In the genomic region with DNA sequence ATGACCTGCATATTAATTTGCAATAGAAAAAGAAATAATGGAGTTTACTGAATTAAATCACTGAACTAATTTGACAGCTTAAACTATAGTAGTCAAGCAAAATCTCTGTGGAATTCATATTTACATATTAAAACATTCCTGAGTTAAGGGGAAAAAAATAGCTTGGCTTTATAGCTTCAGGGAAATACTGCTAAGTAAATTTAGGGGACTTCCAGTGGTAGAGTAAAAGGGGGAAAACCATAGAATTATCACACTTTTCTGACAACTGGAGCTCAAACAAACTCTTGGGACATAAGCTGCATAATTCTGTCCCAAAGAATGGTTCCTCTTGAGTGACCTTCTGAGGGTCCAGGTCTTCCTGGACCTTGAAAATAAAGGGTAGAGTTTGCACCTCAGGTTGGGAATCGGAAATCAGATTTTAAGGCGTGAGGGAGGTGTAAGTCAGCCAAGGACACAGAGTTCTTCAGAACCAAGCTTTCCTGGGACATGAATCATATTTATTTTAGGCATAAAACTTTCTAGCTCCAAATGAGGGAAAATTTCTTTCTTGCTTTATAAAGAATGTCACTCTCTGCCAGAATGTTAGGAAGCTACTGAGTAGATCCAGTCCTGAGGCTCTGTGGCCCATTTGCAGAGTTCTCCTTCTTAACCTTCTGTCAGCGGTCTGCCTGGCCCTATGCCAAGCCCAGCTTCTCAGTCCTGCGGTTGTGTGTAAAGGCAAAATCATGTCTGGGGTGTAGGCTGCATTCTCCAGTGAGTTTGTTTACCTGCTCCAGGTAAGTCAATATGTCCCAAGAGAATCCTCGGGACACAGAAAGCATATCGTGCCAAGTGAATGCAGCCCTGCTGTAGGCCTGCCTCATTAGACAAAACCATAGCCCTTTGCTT, we compare ENCODE assay signal across 8 cellular contexts. TPM values are rescaled to one million over a fixed set of nuclear protein-coding genes. Genes with fewer than 3 reads are reported as not detected.
DNase-seq lines count a peak whose midpoint lies in the region; ATAC-seq and TF ChIP-seq lines count a peak whose summit lies in the region.

No MANE protein-coding gene starts in this region.

- peaks cover 2% of the 10 kb centered on the region for H3K79me1 ChIP-seq in trophoblast cell (ENCODE audit: low read length)

- no peak overlapping the region for H4K12ac ChIP-seq in trophoblast cell (ENCODE audit: low read depth, low read length)

- intact Hi-C loops in esophagus muscularis mucosa (cut with DNase I): no loop called here

- H4K8ac ChIP-seq in trophoblast cell (ENCODE audit: low read depth, low read length): no peak overlapping the region

- H2AFZ ChIP-seq in trophoblast cell (ENCODE audit: insufficient read depth, low read length, poor library complexity): no peak overlapping the region

- no peak overlapping the region for H3K4ac ChIP-seq in trophoblast cell (ENCODE audit: low read depth, low read length)

- no peak overlapping the region for H3K4me2 ChIP-seq in trophoblast cell (ENCODE audit: low read length)

- H3K4me3 ChIP-seq in esophagus muscularis mucosa (peak overlapping the region; percentile 17 to 24 (median 22)), trophoblast cell (ENCODE audit: low read depth, low read length) (no peak overlapping the region)

- TF ChIP-seq POLR2A in esophagus muscularis mucosa (IDR thresholded peaks at IDR 0.05; ENCODE audit: low read depth): no peak

- TF ChIP-seq CTCF in esophagus muscularis mucosa (IDR thresholded peaks at IDR 0.05): no peak

- no peak overlapping the region for H2AK5ac ChIP-seq in trophoblast cell (ENCODE audit: low read length)

- H3K23ac ChIP-seq in trophoblast cell (ENCODE audit: low read length): no peak overlapping the region

- no peaks in the 10 kb centered on the region for H3K36me3 ChIP-seq in esophagus muscularis mucosa
- H3K36me3 ChIP-seq in trophoblast cell (ENCODE audit: control insufficient read depth in 1 of 2, insufficient read depth in 2 of 2, low read length in 2 of 2): no peaks in the 10 kb centered on the region

- H2BK12ac ChIP-seq in trophoblast cell (ENCODE audit: low read length): peak overlapping the region; percentile 59

- no peak overlapping the region for H3K14ac ChIP-seq in trophoblast cell (ENCODE audit: low read length)

- no peak for ATAC-seq in HG03442 (IDR thresholded peaks at IDR 0.05; ENCODE audit: unreplicated experiment)
- no peak for ATAC-seq in HG02938 (IDR thresholded peaks at IDR 0.05; ENCODE audit: unreplicated experiment)
- no peak for ATAC-seq in HG03521 (IDR thresholded peaks at IDR 0.05; ENCODE audit: unreplicated experiment)

- peak; percentile 46 for DNase-seq in DMS53 treated with DMSO at 0.1 percent for 48 hours (lab: John Stamatoyannopoulos, UW; ENCODE audit: unreplicated experiment)
- peak; percentile 39 for DNase-seq in NCI-H510A (lab: John Stamatoyannopoulos, UW)
- DNase-seq in esophagus muscularis mucosa (ENCODE audit: extremely low spot score): peak; percentile 93
- no peak for DNase-seq in trophoblast cell
- no peak for DNase-seq in NK-92 (lab: John Stamatoyannopoulos, UW; ENCODE audit: unreplicated experiment)

- WGBS in esophagus muscularis mucosa: 30% methylated on average over 6 of the region's 6 CpGs
- no CpG with 5 or more reads among the region's 6 CpGs for WGBS in trophoblast cell (ENCODE audit: extremely low coverage, insufficient coverage, insufficient read length)

- H3K27ac ChIP-seq in esophagus muscularis mucosa (replicated peaks in 1 of 4) (peak overlapping the region; percentile 75 to 77 (median 76)), trophoblast cell (ENCODE audit: low read depth, low read length) (no peak overlapping the region)

- TF ChIP-seq EP300 in esophagus muscularis mucosa (IDR thresholded peaks at IDR 0.05): peak; percentile 11

- no peak overlapping the region for H3K18ac ChIP-seq in trophoblast cell (ENCODE audit: low read length)

- no peak overlapping the region for H3K9ac ChIP-seq in trophoblast cell (ENCODE audit: low read length)

- no peaks in the 10 kb centered on the region for H3K27me3 ChIP-seq in esophagus muscularis mucosa
- no peaks in the 10 kb centered on the region for H3K27me3 ChIP-seq in trophoblast cell (ENCODE audit: insufficient read depth, low read length)

- no peaks in the 10 kb centered on the region for H3K79me2 ChIP-seq in trophoblast cell (ENCODE audit: control insufficient read depth, insufficient read depth, low read length, poor library complexity)

- peaks cover 17 to 28% (median 23%) of the 10 kb centered on the region in 4 donors for H3K4me1 ChIP-seq in esophagus muscularis mucosa
- H3K4me1 ChIP-seq in trophoblast cell (ENCODE audit: control insufficient read depth in 1 of 2, insufficient read depth in 2 of 2, low read length in 2 of 2): peaks cover 2 to 3% of the 10 kb centered on the region in 2 experiments

- H4K91ac ChIP-seq in trophoblast cell (ENCODE audit: low read depth, low read length): no peak overlapping the region

- H3K9me3 ChIP-seq in esophagus muscularis mucosa (no peaks in the 10 kb centered on the region), trophoblast cell (ENCODE audit: insufficient read depth, low read depth, low read length) (no peaks in the 10 kb centered on the region)

- no peak overlapping the region for H2BK120ac ChIP-seq in trophoblast cell (ENCODE audit: insufficient read depth, low read length, poor library complexity)

- H2BK5ac ChIP-seq in trophoblast cell (ENCODE audit: low read depth, low read length, poor library complexity): no peak overlapping the region

RNA-seq across cellular contexts. Expression of gene CCNI, which starts 28.9 kb away (rescaled TPM):
- total RNA-seq in esophagus muscularis mucosa: 100 to 1,000 TPM; 342 to 444 (median 375) TPM
- polyA plus RNA-seq in trophoblast cell (2013): 223 and 238 TPM in 2 replicates

RNA-seq across cellular contexts. Expression of gene CCNG2, which starts 52.4 kb away (rescaled TPM):
- total RNA-seq in esophagus muscularis mucosa: 10 to 100 TPM; 25.7 to 33.3 (median 26.2) TPM
- polyA plus RNA-seq in trophoblast cell (2013): 69.7 and 76.1 TPM in 2 replicates

Comparison
In these comparisons a context has a peak if more than half of its experiments do, and no peak if none do; other contexts are left out.
1. DNase-seq: peak in DMS53 treated with DMSO at 0.1 percent for 48 hours (single experiment), NCI-H510A (single experiment) and esophagus muscularis mucosa (single experiment); none in trophoblast cell (0 of 2) and NK-92 (single experiment).